Comparison of ENCODE assay signal across 8 cellular contexts in genomic region chr12:4215862-4216541, GRCh38. TPM values are rescaled to one million over a fixed set of nuclear protein-coding genes. Genes with fewer than 3 reads are reported as not detected.
A peak's percentile ranks its signal among the peaks of the same experiment; 100 is the strongest.
DNase-seq lines count a peak whose midpoint lies in the region; ATAC-seq and TF ChIP-seq lines count a peak whose summit lies in the region.

No MANE protein-coding gene starts in this region.

- H3F3A ChIP-seq in MM.1S (ENCODE audit: insufficient read depth, low read length), result no peaks in the 10 kb centered on the region
- H3F3A ChIP-seq in GM23248 (ENCODE audit: insufficient read depth), result no peaks in the 10 kb centered on the region

- H3K36me3 ChIP-seq in MM.1S (replicated peaks; ENCODE audit: insufficient read depth, low read length), result no peaks in the 10 kb centered on the region
- H3K36me3 ChIP-seq in right lobe of liver, result no peaks in the 10 kb centered on the region
- no peaks in the 10 kb centered on the region for H3K36me3 ChIP-seq in GM23248 (ENCODE audit: low read depth)

- H3K27me3 ChIP-seq in MM.1S (replicated peaks; ENCODE audit: insufficient read depth, low read length) (no peaks in the 10 kb centered on the region), right lobe of liver (no peaks in the 10 kb centered on the region), GM23248 (replicated peaks; ENCODE audit: insufficient read depth) (no peaks in the 10 kb centered on the region)

- no peak for TF ChIP-seq POLR2A in right lobe of liver (IDR thresholded peaks at IDR 0.05)

- H3K27ac ChIP-seq in MM.1S (ENCODE audit: low read length) (no peak overlapping the region), right lobe of liver (no peak overlapping the region), GM23248 (no peak overlapping the region)

- H3K9ac ChIP-seq in MM.1S (ENCODE audit: low read length) (no peak overlapping the region), GM23248 (no peak overlapping the region)

- ATAC-seq in activated T-cell treated with anti-CD3 and anti-CD28 coated beads, Interleukin-2, amount 50 U/mL, for 72 hours (replicated peaks in 1 of 2), result peak; percentile 88 to 90
- peak; percentile 64 for ATAC-seq in HG02588 (IDR thresholded peaks at IDR 0.05; ENCODE audit: unreplicated experiment)
- peak; percentile 88 for ATAC-seq in stimulated activated effector memory CD8-positive, alpha-beta T cell treated with anti-CD3 and anti-CD28 coated beads, Interleukin-12 subunit alpha, Interleukin-12 subunit beta, amount 100 ng/mL, for 72 hours
- ATAC-seq in right lobe of liver, result no peak

- H3K79me2 ChIP-seq in MM.1S (ENCODE audit: low read length), result no peaks in the 10 kb centered on the region
- no peaks in the 10 kb centered on the region for H3K79me2 ChIP-seq in GM23248 (ENCODE audit: insufficient read depth)

- H3K9me3 Mint-ChIP-seq in activated T-cell treated with anti-CD3 and anti-CD28 coated beads, Interleukin-2, amount 50 U/mL, for 72 hours, result no peaks in the 10 kb centered on the region
- H3K9me3 Mint-ChIP-seq in stimulated activated effector memory CD8-positive, alpha-beta T cell treated with anti-CD3 and anti-CD28 coated beads, Interleukin-12 subunit alpha, Interleukin-12 subunit beta, amount 100 ng/mL, for 72 hours, result no peaks in the 10 kb centered on the region

- peaks cover 55% of the 10 kb centered on the region for H3K4me1 Mint-ChIP-seq in activated T-cell treated with anti-CD3 and anti-CD28 coated beads, Interleukin-2, amount 50 U/mL, for 72 hours (ENCODE audit: low read depth)
- peaks cover 29% of the 10 kb centered on the region for H3K4me1 Mint-ChIP-seq in stimulated activated effector memory CD8-positive, alpha-beta T cell treated with anti-CD3 and anti-CD28 coated beads, Interleukin-12 subunit alpha, Interleukin-12 subunit beta, amount 100 ng/mL, for 72 hours

- WGBS in right lobe of liver (ENCODE audit: insufficient coverage, low coverage, low lambda C conversion rate, missing lambda C conversion rate), result 29% methylated on average over 4 of the region's 4 CpGs
- WGBS in GM23248 (ENCODE audit: low coverage in 1 of 2, low lambda C conversion rate in 2 of 2, missing lambda C conversion rate in 2 of 2), 2 experiments, result 26 to 35% methylated on average over 4 of the region's 4 CpGs

- H3K4me3 Mint-ChIP-seq in activated T-cell treated with anti-CD3 and anti-CD28 coated beads, Interleukin-2, amount 50 U/mL, for 72 hours, result peak overlapping the region; percentile 61 to 86
- peak overlapping the region; percentile 59 for H3K4me3 Mint-ChIP-seq in stimulated activated effector memory CD8-positive, alpha-beta T cell treated with anti-CD3 and anti-CD28 coated beads, Interleukin-12 subunit alpha, Interleukin-12 subunit beta, amount 100 ng/mL, for 72 hours

- H3K4me3 ChIP-seq in MM.1S (ENCODE audit: low read length) (no peak overlapping the region), right lobe of liver (no peak overlapping the region), GM23248 (no peak overlapping the region)

- intact Hi-C loops in right lobe of liver (cut with DNase I), result no loop called here

- peak; percentile 20 to 23 for DNase-seq in activated T-cell treated with anti-CD3 and anti-CD28 coated beads, Interleukin-2, amount 50 U/mL, for 72 hours
- DNase-seq in activated T-cell treated with anti-CD3 and anti-CD28 coated beads, Interleukin-2, amount 50 U/mL, for 1 hour, result no peak
- DNase-seq in MM.1S, result no peak
- no peak for DNase-seq in stimulated activated effector memory CD8-positive, alpha-beta T cell treated with anti-CD3 and anti-CD28 coated beads, Interleukin-12 subunit alpha, Interleukin-12 subunit beta, amount 100 ng/mL, for 72 hours (ENCODE audit: low spot score in 2 of 2)
- DNase-seq in right lobe of liver, result no peak
- DNase-seq in GM23248, result no peak
- DNase-seq in amygdala (lab: John Stamatoyannopoulos, UW), result no peak

- no peaks in the 10 kb centered on the region for H3K27me3 Mint-ChIP-seq in activated T-cell treated with anti-CD3 and anti-CD28 coated beads, Interleukin-2, amount 50 U/mL, for 72 hours (ENCODE audit: low read depth)

- H4K20me1 ChIP-seq in MM.1S (ENCODE audit: insufficient read depth, low read length) (no peaks in the 10 kb centered on the region), GM23248 (ENCODE audit: insufficient read depth) (no peaks in the 10 kb centered on the region)

- TF ChIP-seq CTCF in MM.1S (IDR thresholded peaks at IDR 0.05; ENCODE audit: low read length), result no peak
- no peak for TF ChIP-seq CTCF in right lobe of liver (IDR thresholded peaks at IDR 0.05)

- peak overlapping the region; percentile 90 for H3K27ac Mint-ChIP-seq in activated T-cell treated with anti-CD3 and anti-CD28 coated beads, Interleukin-2, amount 50 U/mL, for 72 hours
- H3K27ac Mint-ChIP-seq in stimulated activated effector memory CD8-positive, alpha-beta T cell treated with anti-CD3 and anti-CD28 coated beads, Interleukin-12 subunit alpha, Interleukin-12 subunit beta, amount 100 ng/mL, for 72 hours, result peak overlapping the region; percentile 75

- H2AFZ ChIP-seq in MM.1S (ENCODE audit: low read length), result peak overlapping the region; percentile 64
- no peak overlapping the region for H2AFZ ChIP-seq in GM23248

- in situ Hi-C loops in GM23248 (cut with MboI), result no loop called here

- 0 out of 2 replicates have a peak, but pooled peaks cover 8% of the 10 kb centered on the region for H3K4me1 ChIP-seq in MM.1S (ENCODE audit: low read length)
- no peaks in the 10 kb centered on the region for H3K4me1 ChIP-seq in right lobe of liver
- no peaks in the 10 kb centered on the region for H3K4me1 ChIP-seq in GM23248 (ENCODE audit: insufficient read depth)

- H3K9me3 ChIP-seq in MM.1S (replicated peaks; ENCODE audit: insufficient read depth, low read length), result no peaks in the 10 kb centered on the region
- no peaks in the 10 kb centered on the region for H3K9me3 ChIP-seq in right lobe of liver
- H3K9me3 ChIP-seq in GM23248 (ENCODE audit: low read depth), result no peaks in the 10 kb centered on the region

- H3K4me2 ChIP-seq in MM.1S (ENCODE audit: low read depth, low read length) (no peak overlapping the region), GM23248 (ENCODE audit: unreplicated experiment) (no peak overlapping the region)

- H3K9me2 ChIP-seq in MM.1S (replicated peaks; ENCODE audit: insufficient read depth, low read length) (no peaks in the 10 kb centered on the region), GM23248 (ENCODE audit: insufficient read depth) (no peaks in the 10 kb centered on the region)

- no peaks in the 10 kb centered on the region for H3K36me3 Mint-ChIP-seq in activated T-cell treated with anti-CD3 and anti-CD28 coated beads, Interleukin-2, amount 50 U/mL, for 72 hours (ENCODE audit: insufficient read depth in 2 of 2)
- no peaks in the 10 kb centered on the region for H3K36me3 Mint-ChIP-seq in stimulated activated effector memory CD8-positive, alpha-beta T cell treated with anti-CD3 and anti-CD28 coated beads, Interleukin-12 subunit alpha, Interleukin-12 subunit beta, amount 100 ng/mL, for 72 hours

RNA-seq across cellular contexts. Expression of gene CCND2, which starts 57.6 kb away (rescaled TPM):
- total RNA-seq in activated T-cell treated with anti-CD3 and anti-CD28 coated beads, Interleukin-2, amount 50 U/mL, for 72 hours, result 100 to 1,000 TPM; 445 to 502 TPM
- 1 to 10 TPM; 1.1 to 6.2 (median 1.5) TPM for total RNA-seq in right lobe of liver
- 4.2 and 4.9 TPM in 2 replicates for total RNA-seq in GM23248 (2014; rRNA removed; shearing (Covaris generic))
- 2.9 TPM in 2 replicates for polyA plus RNA-seq in GM23248 (2016; fragmentation: Nextera tagmentation; extraction: Ambion mirVana)

Comparison
In these comparisons a context has a peak if more than half of its experiments do, and no peak if none do; other contexts are left out.
1. DNase-seq: peak in activated T-cell treated with anti-CD3 and anti-CD28 coated beads, Interleukin-2, amount 50 U/mL, for 72 hours (2 of 2); none in activated T-cell treated with anti-CD3 and anti-CD28 coated beads, Interleukin-2, amount 50 U/mL, for 1 hour (single experiment), MM.1S (single experiment), stimulated activated effector memory CD8-positive, alpha-beta T cell treated with anti-CD3 and anti-CD28 coated beads, Interleukin-12 subunit alpha, Interleukin-12 subunit beta, amount 100 ng/mL, for 72 hours (0 of 2), right lobe of liver (0 of 3), GM23248 (single experiment) and amygdala (0 of 56).
2. ATAC-seq: peak in activated T-cell treated with anti-CD3 and anti-CD28 coated beads, Interleukin-2, amount 50 U/mL, for 72 hours (2 of 2), HG02588 (single experiment) and stimulated activated effector memory CD8-positive, alpha-beta T cell treated with anti-CD3 and anti-CD28 coated beads, Interleukin-12 subunit alpha, Interleukin-12 subunit beta, amount 100 ng/mL, for 72 hours (single experiment); none in right lobe of liver (0 of 4).
3. RNA of gene CCND2, which starts 57.6 kb away (total RNA-seq): 445 to 502 TPM in activated T-cell treated with anti-CD3 and anti-CD28 coated beads, Interleukin-2, amount 50 U/mL, for 72 hours; 4.2 to 4.9 TPM in GM23248 and 1.1 to 6.2 TPM in right lobe of liver; every median in the first group is over 10 times any median in the second.